Comparison of ENCODE assay signal across 1 cellular context in the genomic region with DNA sequence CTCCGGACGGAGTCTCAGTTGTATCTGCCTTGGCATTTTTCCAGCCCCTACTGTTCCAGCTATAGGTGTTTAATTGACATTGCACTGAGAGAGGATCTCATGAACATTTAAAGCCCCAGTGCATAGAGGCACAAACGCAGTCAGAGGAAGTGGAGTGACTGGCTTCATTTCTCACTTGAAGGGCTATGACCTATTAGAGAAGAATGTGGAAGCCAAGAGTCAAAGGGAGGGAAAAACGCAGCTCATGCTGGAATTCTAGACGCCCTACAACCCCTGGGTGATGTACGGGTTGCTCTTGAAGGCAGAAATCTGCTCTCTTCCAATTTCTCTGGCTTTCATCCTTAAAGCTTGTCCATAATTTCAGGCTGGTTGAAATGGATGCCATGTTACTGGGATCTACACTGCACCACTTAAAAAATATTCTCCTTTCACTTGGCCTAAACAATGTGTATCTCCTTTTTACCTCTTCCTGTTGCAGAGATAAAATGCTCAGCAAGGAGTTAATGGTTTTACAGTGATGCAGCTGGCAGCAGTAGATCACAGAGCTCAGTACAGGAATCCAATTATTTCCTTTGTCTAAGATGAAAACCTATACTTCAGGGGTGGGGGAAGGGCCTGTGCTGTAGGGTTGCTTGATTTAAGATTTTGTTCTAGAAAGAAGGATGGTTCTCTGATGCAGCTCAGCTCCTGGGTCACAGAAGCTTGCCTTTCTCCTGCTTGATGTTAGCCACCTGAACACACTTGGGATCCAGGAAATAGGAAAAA.
TF ChIP-seq lines count a peak whose summit lies in the region.

No MANE protein-coding gene starts in this region.

TF ChIP-seq in SK-N-SH treated with all-trans-retinoic acid at 6 μM for 48 hours, 23 proteins besides CTCF, POLR2A, EP300 and RAD21 (continued from another document):
- TF ChIP-seq, protein P1, sequence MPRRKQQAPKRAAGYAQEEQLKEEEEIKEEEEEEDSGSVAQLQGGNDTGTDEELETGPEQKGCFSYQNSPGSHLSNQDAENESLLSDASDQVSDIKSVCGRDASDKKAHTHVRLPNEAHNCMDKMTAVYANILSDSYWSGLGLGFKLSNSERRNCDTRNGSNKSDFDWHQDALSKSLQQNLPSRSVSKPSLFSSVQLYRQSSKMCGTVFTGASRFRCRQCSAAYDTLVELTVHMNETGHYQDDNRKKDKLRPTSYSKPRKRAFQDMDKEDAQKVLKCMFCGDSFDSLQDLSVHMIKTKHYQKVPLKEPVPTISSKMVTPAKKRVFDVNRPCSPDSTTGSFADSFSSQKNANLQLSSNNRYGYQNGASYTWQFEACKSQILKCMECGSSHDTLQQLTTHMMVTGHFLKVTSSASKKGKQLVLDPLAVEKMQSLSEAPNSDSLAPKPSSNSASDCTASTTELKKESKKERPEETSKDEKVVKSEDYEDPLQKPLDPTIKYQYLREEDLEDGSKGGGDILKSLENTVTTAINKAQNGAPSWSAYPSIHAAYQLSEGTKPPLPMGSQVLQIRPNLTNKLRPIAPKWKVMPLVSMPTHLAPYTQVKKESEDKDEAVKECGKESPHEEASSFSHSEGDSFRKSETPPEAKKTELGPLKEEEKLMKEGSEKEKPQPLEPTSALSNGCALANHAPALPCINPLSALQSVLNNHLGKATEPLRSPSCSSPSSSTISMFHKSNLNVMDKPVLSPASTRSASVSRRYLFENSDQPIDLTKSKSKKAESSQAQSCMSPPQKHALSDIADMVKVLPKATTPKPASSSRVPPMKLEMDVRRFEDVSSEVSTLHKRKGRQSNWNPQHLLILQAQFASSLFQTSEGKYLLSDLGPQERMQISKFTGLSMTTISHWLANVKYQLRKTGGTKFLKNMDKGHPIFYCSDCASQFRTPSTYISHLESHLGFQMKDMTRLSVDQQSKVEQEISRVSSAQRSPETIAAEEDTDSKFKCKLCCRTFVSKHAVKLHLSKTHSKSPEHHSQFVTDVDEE (CRISPR knock-in tag; IDR thresholded peaks at IDR 0.05): no peak
